In the genomic region with DNA sequence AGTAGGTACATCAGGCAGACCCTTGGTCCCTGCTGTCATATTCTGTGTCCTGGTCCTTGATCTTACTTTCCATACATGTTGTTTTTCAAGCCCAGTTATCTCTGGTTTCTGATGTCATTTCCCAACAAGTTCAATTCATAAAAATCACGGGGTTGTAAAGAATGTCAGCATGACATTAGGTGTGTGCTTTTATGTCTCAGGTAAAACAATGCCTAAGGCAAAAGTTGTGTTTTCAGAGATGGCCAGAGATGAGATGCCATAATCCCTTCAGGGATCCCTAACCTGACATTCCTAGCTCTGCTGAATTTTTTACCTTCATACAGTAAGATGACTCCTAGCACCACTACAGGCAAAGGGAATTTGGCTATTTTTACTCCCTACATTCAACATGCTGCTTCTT, we compare ENCODE assay signal across 8 cellular contexts.
"Had no signal": no experiment of that assay in that cellular context is flagged by ENCODE, and none has a peak within 500 bp of the region (broad histone marks: within the 10 kb centered on the region; RNA-seq: fewer than 3 reads in every experiment).

No MANE protein-coding gene starts in this region.

- DNase-seq: GDM1, GF-D8 had no signal

- H3K4me3 ChIP-seq: GM12878 had no signal

- FAIRE-seq: G401.6, GM12878, GM12891, GM12892, GM18507, GM19239 had no signal
